ENCODE assay signal across 34 cellular contexts in the genomic region with DNA sequence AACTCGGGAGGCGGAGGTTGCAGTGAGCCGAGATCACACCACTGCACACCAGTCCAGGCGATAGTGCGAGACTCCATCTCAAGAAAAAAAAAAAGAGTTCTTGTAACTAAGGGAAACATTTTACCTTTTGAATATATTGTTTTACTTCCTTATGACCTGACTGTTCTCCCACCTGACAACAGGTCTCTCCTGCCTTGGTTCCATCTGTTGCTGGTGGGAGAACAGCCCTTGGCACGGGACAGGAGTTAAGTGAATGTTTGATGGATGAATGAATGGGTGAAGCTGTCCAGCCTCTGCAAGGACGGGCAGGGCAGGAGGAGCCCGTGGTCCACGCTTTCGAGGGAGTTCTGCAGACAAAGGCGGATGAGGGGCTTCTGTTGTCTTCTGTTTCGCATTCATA. TPM values are rescaled to one million over a fixed set of nuclear protein-coding genes. Genes with fewer than 3 reads are reported as not detected.
"Had no signal": no experiment of that assay in that cellular context is flagged by ENCODE, and none has a peak within 500 bp of the region (broad histone marks: within the 10 kb centered on the region; RNA-seq: fewer than 3 reads in every experiment).

No MANE protein-coding gene starts in this region.

- H3K36me3 Mint-ChIP-seq: activated CD8-positive, alpha-beta memory T cell treated with anti-CD3 and anti-CD28 coated beads, Interleukin-2, amount 10 ng/mL, durations not matched to agents 7 days and 5 days; activated naive CD4-positive, alpha-beta T cell treated with anti-CD3 and anti-CD28 coated beads, Interleukin-2, amount 50 U/mL, for 24 hours; activated naive CD8-positive, alpha-beta T cell treated with anti-CD3 and anti-CD28 coated beads, Interleukin-2, amount 10 ng/mL, durations not matched to agents 7 days and 5 days had no signal

- H3K4me3 Mint-ChIP-seq: activated CD4-positive, alpha-beta memory T cell treated with anti-CD3 and anti-CD28 coated beads, Interleukin-2, amount 10 ng/mL, durations not matched to agents 7 days and 5 days; activated CD8-positive, alpha-beta memory T cell treated with anti-CD3 and anti-CD28 coated beads, Interleukin-2, amount 10 ng/mL, durations not matched to agents 7 days and 5 days; activated naive CD4-positive, alpha-beta T cell treated with anti-CD3 and anti-CD28 coated beads, Interleukin-2, amount 50 U/mL, for 24 hours; activated naive CD8-positive, alpha-beta T cell treated with anti-CD3 and anti-CD28 coated beads, Interleukin-2, amount 10 ng/mL, durations not matched to agents 7 days and 5 days; activated T-helper 17 cell treated with anti-CD3 and anti-CD28 coated beads, Interleukin-2, amount 50 U/mL, for 72 hours had no signal

- H3K27me3 ChIP-seq: ascending aorta, breast epithelium, MG63 had no signal

- H3K27ac ChIP-seq: ascending aorta, breast epithelium, PC-9, RWPE1, WERI-Rb-1 had no signal

- H3K9me3 ChIP-seq: ascending aorta, breast epithelium, MG63 had no signal

- H3K27me3 Mint-ChIP-seq: activated naive CD4-positive, alpha-beta T cell treated with anti-CD3 and anti-CD28 coated beads, Interleukin-2, amount 50 U/mL, for 24 hours; activated T-helper 17 cell treated with anti-CD3 and anti-CD28 coated beads, Interleukin-2, amount 50 U/mL, for 72 hours had no signal

- H3K27ac Mint-ChIP-seq: activated CD4-positive, alpha-beta memory T cell treated with anti-CD3 and anti-CD28 coated beads, Interleukin-2, amount 10 ng/mL, durations not matched to agents 7 days and 5 days; activated CD8-positive, alpha-beta memory T cell treated with anti-CD3 and anti-CD28 coated beads, Interleukin-2, amount 10 ng/mL, durations not matched to agents 7 days and 5 days; activated naive CD4-positive, alpha-beta T cell treated with anti-CD3 and anti-CD28 coated beads, Interleukin-2, amount 50 U/mL, for 24 hours; activated naive CD8-positive, alpha-beta T cell treated with anti-CD3 and anti-CD28 coated beads, Interleukin-2, amount 10 ng/mL, durations not matched to agents 7 days and 5 days; activated T-helper 17 cell treated with anti-CD3 and anti-CD28 coated beads, Interleukin-2, amount 50 U/mL, for 72 hours had no signal

- H3K9me3 Mint-ChIP-seq: activated CD4-positive, alpha-beta memory T cell treated with anti-CD3 and anti-CD28 coated beads, Interleukin-2, amount 10 ng/mL, durations not matched to agents 7 days and 5 days; activated naive CD4-positive, alpha-beta T cell treated with anti-CD3 and anti-CD28 coated beads, Interleukin-2, amount 50 U/mL, for 24 hours; activated naive CD8-positive, alpha-beta T cell treated with anti-CD3 and anti-CD28 coated beads, Interleukin-2, amount 10 ng/mL, durations not matched to agents 7 days and 5 days; activated T-helper 17 cell treated with anti-CD3 and anti-CD28 coated beads, Interleukin-2, amount 50 U/mL, for 72 hours had no signal

- H3K4me1 Mint-ChIP-seq: activated naive CD4-positive, alpha-beta T cell treated with anti-CD3 and anti-CD28 coated beads, Interleukin-2, amount 50 U/mL, for 24 hours had no signal

- H3K36me3 ChIP-seq: ascending aorta, breast epithelium, MG63, WERI-Rb-1 had no signal

- DNase-seq: activated CD4-positive, alpha-beta memory T cell treated with anti-CD3 and anti-CD28 coated beads, Interleukin-2, amount 10 ng/mL, durations not matched to agents 7 days and 5 days; activated CD4-positive, alpha-beta T cell treated with anti-CD3 and anti-CD28 coated beads for 1 hour; activated CD4-positive, alpha-beta T cell treated with anti-CD3 and anti-CD28 coated beads for 48 hours; activated CD4-positive, CD25-positive, alpha-beta regulatory T cell; activated CD8-positive, alpha-beta memory T cell treated with anti-CD3 and anti-CD28 coated beads for 24 hours; activated CD8-positive, alpha-beta memory T cell treated with anti-CD3 and anti-CD28 coated beads, Interleukin-2, amount 10 ng/mL, durations not matched to agents 7 days and 5 days; activated CD8-positive, alpha-beta memory T cell treated with anti-CD3 and anti-CD28 coated beads, Interleukin-2, amount 50 U/mL, for 48 hours; activated effector memory CD4-positive, alpha-beta T cell treated with anti-CD3 and anti-CD28 coated beads, Interleukin-2, amount 50 U/mL, for 16 hours; activated naive CD4-positive, alpha-beta T cell; activated naive CD8-positive, alpha-beta T cell treated with anti-CD3 and anti-CD28 coated beads, Interleukin-2, amount 10 ng/mL, durations not matched to agents 7 days and 5 days; activated T-cell treated with anti-CD3 and anti-CD28 coated beads, Interleukin-2, amount 50 U/mL, for 48 hours; Kasumi-1; KG1; MG63; MV-4-11; NCI-H1092; NCI-H1436 treated with DMSO at 0.1 percent for 48 hours; NCI-H1694 treated with DMSO at 0.1 percent for 48 hours; NCI-H2029; NCI-H345; NCI-H526; NCI-H748 treated with DMSO at 0.1 percent for 48 hours; NK-92 treated with Interleukin-12 subunit alpha and Interleukin-12 subunit beta, amount 100 ng/mL, for 24 hours; PC-9; Right ventricle myocardium superior; SW 1271; T-helper 1 cell; T1000; WERI-Rb-1 had no signal

- H3K4me3 ChIP-seq: ascending aorta, breast epithelium, MG63, PC-9 had no signal

- ATAC-seq: activated CD8-positive, alpha-beta memory T cell treated with anti-CD3 and anti-CD28 coated beads, Interleukin-2, amount 10 ng/mL, durations not matched to agents 7 days and 5 days; activated T-helper 17 cell treated with anti-CD3 and anti-CD28 coated beads, Interleukin-2, amount 50 U/mL, for 72 hours had no signal

- H3K4me1 ChIP-seq: ascending aorta, breast epithelium had no signal

RNA-seq across cellular contexts. Expression of a gene that starts 16.3 kb away (rescaled TPM):
- total RNA-seq: ascending aorta had no signal
